9 cellular contexts compared by ENCODE assay signal in genomic region chr6:141463237-141463977, GRCh38.
DNase-seq lines count a peak whose midpoint lies in the region; ATAC-seq and TF ChIP-seq lines count a peak whose summit lies in the region.
"Had no signal": no experiment of that assay in that cellular context is flagged by ENCODE, and none has a peak within 500 bp of the region (broad histone marks: within the 10 kb centered on the region; RNA-seq: fewer than 3 reads in every experiment).

No MANE protein-coding gene starts in this region.

- POLR2A ChIA-PET in activated CD8-positive, alpha-beta T cell treated with anti-CD3 and anti-CD28 coated beads, Interleukin-2, amount 10 ng/mL, durations not matched to agents 7 days and 5 days (lab: Charles Lee): interaction anchor here (1.5 kb wide), 1 partner anchor 21 kb away, joined by 3 read pairs; no protein-coding TSS in a partner anchor
- POLR2A ChIA-PET in CD8-positive, alpha-beta T cell (lab: Charles Lee): no interaction called here

- ATAC-seq in GM18505 (IDR thresholded peaks at IDR 0.05; ENCODE audit: unreplicated experiment) (peak; percentile 80), GM21737 (IDR thresholded peaks at IDR 0.05; ENCODE audit: unreplicated experiment) (peak; percentile 87), left ventricle myocardium superior (peak; percentile 91)
- ATAC-seq in activated CD8-positive, alpha-beta T cell treated with anti-CD3 and anti-CD28 coated beads, Interleukin-2, amount 10 ng/mL, durations not matched to agents 7 days and 5 days: no peak
- ATAC-seq in stimulated activated naive CD8-positive, alpha-beta T cell treated with anti-CD3 and anti-CD28 coated beads, Interleukin-15, Interleukin-2, amounts not matched to agents 100 U/mL and 50 U/mL, for 24 hours: no peak
- ATAC-seq in CD8-positive, alpha-beta T cell: no peak

- H3K4me3 Mint-ChIP-seq in activated CD8-positive, alpha-beta T cell treated with anti-CD3 and anti-CD28 coated beads, Interleukin-2, amount 10 ng/mL, durations not matched to agents 7 days and 5 days: no peak overlapping the region
- no peak overlapping the region for H3K4me3 Mint-ChIP-seq in CD8-positive, alpha-beta T cell
- H3K4me3 Mint-ChIP-seq: activated B cell treated with CpG ODN at 0.5 μM for 24 hours had no signal

- H3K4me3 ChIP-seq in CD8-positive, alpha-beta T cell (ENCODE audit: low read depth, low read length): no peak overlapping the region

- no peaks in the 10 kb centered on the region for H3K9me3 Mint-ChIP-seq in activated CD8-positive, alpha-beta T cell treated with anti-CD3 and anti-CD28 coated beads, Interleukin-2, amount 10 ng/mL, durations not matched to agents 7 days and 5 days (ENCODE audit: insufficient read depth)
- no peaks in the 10 kb centered on the region for H3K9me3 Mint-ChIP-seq in CD8-positive, alpha-beta T cell
- H3K9me3 Mint-ChIP-seq: activated B cell treated with CpG ODN at 0.5 μM for 24 hours had no signal

- H3K27ac ChIP-seq in KOPT-K1 (ENCODE audit: low read depth, low read length, poor library complexity, severe bottlenecking): peak overlapping the region; percentile 47
- H3K27ac ChIP-seq in CD8-positive, alpha-beta T cell (ENCODE audit: low read depth, low read length): no peak overlapping the region

- no peak overlapping the region for H3K27ac Mint-ChIP-seq in activated CD8-positive, alpha-beta T cell treated with anti-CD3 and anti-CD28 coated beads, Interleukin-2, amount 10 ng/mL, durations not matched to agents 7 days and 5 days
- H3K27ac Mint-ChIP-seq in CD8-positive, alpha-beta T cell: no peak overlapping the region
- H3K27ac Mint-ChIP-seq: activated B cell treated with CpG ODN at 0.5 μM for 24 hours had no signal

- DNase-seq in left ventricle myocardium superior (no peak), KBM-7 (no peak)
- DNase-seq in activated CD8-positive, alpha-beta T cell treated with anti-CD3 and anti-CD28 coated beads, Interleukin-2, amount 10 ng/mL, durations not matched to agents 7 days and 5 days: no peak
- DNase-seq in stimulated activated naive CD8-positive, alpha-beta T cell treated with anti-CD3 and anti-CD28 coated beads, Interleukin-15, Interleukin-2, amounts not matched to agents 100 U/mL and 50 U/mL, for 24 hours: no peak
- DNase-seq in CD8-positive, alpha-beta T cell: no peak
- DNase-seq: activated B cell treated with CpG ODN at 0.5 μM for 24 hours had no signal

- H3K36me3 Mint-ChIP-seq in activated CD8-positive, alpha-beta T cell treated with anti-CD3 and anti-CD28 coated beads, Interleukin-2, amount 10 ng/mL, durations not matched to agents 7 days and 5 days (ENCODE audit: low read depth): no peaks in the 10 kb centered on the region
- no peaks in the 10 kb centered on the region for H3K36me3 Mint-ChIP-seq in CD8-positive, alpha-beta T cell

- H3K9me3 ChIP-seq in KOPT-K1 (ENCODE audit: insufficient read depth, low read length, poor library complexity, severe bottlenecking): peaks cover 4% of the 10 kb centered on the region
- H3K9me3 ChIP-seq in CD8-positive, alpha-beta T cell (ENCODE audit: low read length): no peaks in the 10 kb centered on the region

- CTCF ChIA-PET in activated CD8-positive, alpha-beta T cell treated with anti-CD3 and anti-CD28 coated beads, Interleukin-2, amount 10 ng/mL, durations not matched to agents 7 days and 5 days (lab: Charles Lee): interaction anchor here (1.5 kb wide), 1 partner anchor 20 kb away, joined by 5 read pairs; no protein-coding TSS in a partner anchor
- CTCF ChIA-PET in CD8-positive, alpha-beta T cell (lab: Charles Lee): no interaction called here

- H3K36me3 ChIP-seq in KOPT-K1 (ENCODE audit: insufficient read depth, low read length): no peaks in the 10 kb centered on the region
- no peaks in the 10 kb centered on the region for H3K36me3 ChIP-seq in CD8-positive, alpha-beta T cell (ENCODE audit: insufficient read depth, low read length)

- TF ChIP-seq CTCF in CD8-positive, alpha-beta T cell (IDR thresholded peaks at IDR 0.05): no peak

- in situ Hi-C loops in KBM-7 (cut with MboI; ENCODE audit: low pct_unique_long_range_greater_than_20kb, low sequenced_read_pairs): no loop called here

- H3K4me1 ChIP-seq in CD8-positive, alpha-beta T cell (ENCODE audit: insufficient read depth, low read length): no peaks in the 10 kb centered on the region

- no peaks in the 10 kb centered on the region for H3K27me3 ChIP-seq in CD8-positive, alpha-beta T cell (ENCODE audit: insufficient read depth, low read length)

- peaks cover 5% of the 10 kb centered on the region for H3K4me1 Mint-ChIP-seq in activated CD8-positive, alpha-beta T cell treated with anti-CD3 and anti-CD28 coated beads, Interleukin-2, amount 10 ng/mL, durations not matched to agents 7 days and 5 days (ENCODE audit: low read depth)
- H3K4me1 Mint-ChIP-seq in CD8-positive, alpha-beta T cell (ENCODE audit: low read depth): peaks cover 8% of the 10 kb centered on the region

- intact Hi-C loops in left ventricle myocardium superior (cut with micrococcal nuclease): no loop called here
- intact Hi-C loops in CD8-positive, alpha-beta T cell (cut with DNase I, micrococcal nuclease): no loop called here

- no peaks in the 10 kb centered on the region for H3K27me3 Mint-ChIP-seq in activated CD8-positive, alpha-beta T cell treated with anti-CD3 and anti-CD28 coated beads, Interleukin-2, amount 10 ng/mL, durations not matched to agents 7 days and 5 days (ENCODE audit: low read depth)
- no peaks in the 10 kb centered on the region for H3K27me3 Mint-ChIP-seq in CD8-positive, alpha-beta T cell (ENCODE audit: low read depth)
- H3K27me3 Mint-ChIP-seq: activated B cell treated with CpG ODN at 0.5 μM for 24 hours had no signal

- no peak for TF ChIP-seq POLR2A in GM18505 (IDR thresholded peaks at IDR 0.05; ENCODE audit: borderline replicate concordance, extremely low read depth, insufficient read depth, insufficient read length)

Comparison
In these comparisons a context has a peak if more than half of its experiments do, and no peak if none do; other contexts are left out.
1. ATAC-seq: peak in GM18505 (single experiment), GM21737 (single experiment) and left ventricle myocardium superior (single experiment); none in activated CD8-positive, alpha-beta T cell treated with anti-CD3 and anti-CD28 coated beads, Interleukin-2, amount 10 ng/mL, durations not matched to agents 7 days and 5 days (single experiment), stimulated activated naive CD8-positive, alpha-beta T cell treated with anti-CD3 and anti-CD28 coated beads, Interleukin-15, Interleukin-2, amounts not matched to agents 100 U/mL and 50 U/mL, for 24 hours (single experiment) and CD8-positive, alpha-beta T cell (single experiment).